32 cellular contexts compared by ENCODE assay signal in the genomic region with DNA sequence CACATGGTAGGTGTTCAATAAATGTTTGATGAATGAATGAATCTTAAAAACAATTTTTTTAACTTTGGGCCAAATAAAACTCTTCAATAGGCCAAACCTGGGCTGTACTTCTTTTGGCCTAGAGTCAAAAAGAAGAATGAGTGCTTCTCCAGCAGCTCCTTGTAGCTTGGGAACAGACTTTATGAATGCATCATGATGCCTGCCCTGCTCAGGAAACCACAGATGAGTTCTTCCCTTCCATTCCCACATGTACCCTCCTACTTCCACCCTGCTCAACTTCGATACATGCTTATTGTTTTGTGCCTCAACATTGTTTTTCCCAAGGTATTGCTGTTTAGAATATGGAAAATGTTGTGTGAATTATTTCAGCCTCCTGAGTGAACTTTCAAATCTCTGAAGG.
"Had no signal": no experiment of that assay in that cellular context is flagged by ENCODE, and none has a peak within 500 bp of the region (broad histone marks: within the 10 kb centered on the region; RNA-seq: fewer than 3 reads in every experiment).

No MANE protein-coding gene starts in this region.

- ATAC-seq: activated CD4-positive, alpha-beta T cell treated with anti-CD3 and anti-CD28 coated beads for 36 hours; activated T-cell treated with anti-CD3 and anti-CD28 coated beads, Interleukin-2, amount 50 U/mL, for 72 hours; left colon; sciatic nerve; stimulated activated effector memory CD8-positive, alpha-beta T cell treated with anti-CD3 and anti-CD28 coated beads, Interleukin-12 subunit alpha, Interleukin-12 subunit beta, amount 100 ng/mL, for 72 hours had no signal

- DNase-seq: activated CD4-positive, alpha-beta T cell treated with anti-CD3 and anti-CD28 coated beads for 36 hours; activated CD4-positive, CD25-positive, alpha-beta regulatory T cell; activated naive CD4-positive, alpha-beta T cell treated with Interleukin-2 at 50 U/mL for 16 hours; activated naive CD8-positive, alpha-beta T cell treated with anti-CD3 and anti-CD28 coated beads for 36 hours; activated T-cell treated with anti-CD3 and anti-CD28 coated beads for 4 hours; activated T-cell treated with anti-CD3 and anti-CD28 coated beads, Interleukin-2, amount 50 U/mL, for 72 hours; amniotic stem cell; central memory CD4-positive, alpha-beta T cell; effector CD4-positive, alpha-beta T cell; esophagus squamous epithelium; glutamatergic neuron; islet precursor cell; left colon; naive B cell; nephron progenitor cell; ovary; retina; small intestine; stimulated activated CD4-positive, alpha-beta T cell treated with anti-CD3 and anti-CD28 coated beads, Interleukin-4, amount 100 ng/mL, for 24 hours had no signal

- FAIRE-seq: frontal cortex, small intestine had no signal

- H3K27ac Mint-ChIP-seq: activated CD4-positive, alpha-beta T cell treated with anti-CD3 and anti-CD28 coated beads for 36 hours; activated naive CD8-positive, alpha-beta T cell treated with anti-CD3 and anti-CD28 coated beads for 36 hours; activated T-cell treated with anti-CD3 and anti-CD28 coated beads, Interleukin-2, amount 50 U/mL, for 72 hours; dendritic cell treated with granulocyte-macrophage colony-stimulating factor and Interleukin-4, amounts not matched to agents 40 ng/mL and 50 ng/mL, for 4 days; mesothelial cell of epicardium; naive B cell; nephron progenitor cell; progenitor cell of endocrine pancreas; stimulated activated effector memory CD8-positive, alpha-beta T cell treated with anti-CD3 and anti-CD28 coated beads, Interleukin-12 subunit alpha, Interleukin-12 subunit beta, amount 100 ng/mL, for 72 hours; stimulated activated naive CD8-positive, alpha-beta T cell treated with anti-CD3 and anti-CD28 coated beads, Interleukin-15, Interleukin-2, amounts not matched to agents 100 ng/mL and 50 ng/mL, for 24 hours; T-helper 2 cell treated with Interferon-gamma antibody and Interleukin-4, amounts not matched to agents 5 μg/mL and 100 μg/mL, for 36 hours; type B pancreatic cell had no signal

- H3K4me3 Mint-ChIP-seq: activated CD4-positive, alpha-beta T cell treated with anti-CD3 and anti-CD28 coated beads for 36 hours; activated naive CD8-positive, alpha-beta T cell treated with anti-CD3 and anti-CD28 coated beads for 36 hours; activated T-cell treated with anti-CD3 and anti-CD28 coated beads, Interleukin-2, amount 50 U/mL, for 72 hours; dendritic cell treated with granulocyte-macrophage colony-stimulating factor and Interleukin-4, amounts not matched to agents 40 ng/mL and 50 ng/mL, for 4 days; mesothelial cell of epicardium; naive B cell; nephron progenitor cell; stimulated activated effector memory CD8-positive, alpha-beta T cell treated with anti-CD3 and anti-CD28 coated beads, Interleukin-12 subunit alpha, Interleukin-12 subunit beta, amount 100 ng/mL, for 72 hours; stimulated activated naive CD8-positive, alpha-beta T cell treated with anti-CD3 and anti-CD28 coated beads, Interleukin-15, Interleukin-2, amounts not matched to agents 100 ng/mL and 50 ng/mL, for 24 hours; T-helper 2 cell treated with Interferon-gamma antibody and Interleukin-4, amounts not matched to agents 5 μg/mL and 100 μg/mL, for 36 hours; type B pancreatic cell had no signal

- H3K36me3 Mint-ChIP-seq: mesothelial cell of epicardium; stimulated activated effector memory CD8-positive, alpha-beta T cell treated with anti-CD3 and anti-CD28 coated beads, Interleukin-12 subunit alpha, Interleukin-12 subunit beta, amount 100 ng/mL, for 72 hours; type B pancreatic cell had no signal

- H3K4me1 Mint-ChIP-seq: stimulated activated effector memory CD8-positive, alpha-beta T cell treated with anti-CD3 and anti-CD28 coated beads, Interleukin-12 subunit alpha, Interleukin-12 subunit beta, amount 100 ng/mL, for 72 hours had no signal

- H3K27me3 Mint-ChIP-seq: activated CD4-positive, alpha-beta T cell treated with anti-CD3 and anti-CD28 coated beads for 36 hours; activated naive CD8-positive, alpha-beta T cell treated with anti-CD3 and anti-CD28 coated beads for 36 hours; dendritic cell treated with granulocyte-macrophage colony-stimulating factor and Interleukin-4, amounts not matched to agents 40 ng/mL and 50 ng/mL, for 4 days; naive B cell; progenitor cell of endocrine pancreas; stimulated activated naive CD8-positive, alpha-beta T cell treated with anti-CD3 and anti-CD28 coated beads, Interleukin-15, Interleukin-2, amounts not matched to agents 100 ng/mL and 50 ng/mL, for 24 hours; type B pancreatic cell had no signal

- H3K27ac ChIP-seq: breast epithelium, epithelial cell of prostate, esophagus squamous epithelium, ovary, vagina had no signal

- H3K27me3 ChIP-seq: breast epithelium, esophagus squamous epithelium, ovary, vagina had no signal

- H3K4me1 ChIP-seq: breast epithelium had no signal

- H3K4me3 ChIP-seq: breast epithelium, esophagus squamous epithelium, ovary, thoracic aorta, vagina had no signal

- H3K9me3 ChIP-seq: breast epithelium, esophagus squamous epithelium, ovary, thoracic aorta, vagina had no signal

- H3K36me3 ChIP-seq: breast epithelium, esophagus squamous epithelium, ovary, thoracic aorta, vagina had no signal
